ENCODE assay signal across 8 cellular contexts in the genomic region with DNA sequence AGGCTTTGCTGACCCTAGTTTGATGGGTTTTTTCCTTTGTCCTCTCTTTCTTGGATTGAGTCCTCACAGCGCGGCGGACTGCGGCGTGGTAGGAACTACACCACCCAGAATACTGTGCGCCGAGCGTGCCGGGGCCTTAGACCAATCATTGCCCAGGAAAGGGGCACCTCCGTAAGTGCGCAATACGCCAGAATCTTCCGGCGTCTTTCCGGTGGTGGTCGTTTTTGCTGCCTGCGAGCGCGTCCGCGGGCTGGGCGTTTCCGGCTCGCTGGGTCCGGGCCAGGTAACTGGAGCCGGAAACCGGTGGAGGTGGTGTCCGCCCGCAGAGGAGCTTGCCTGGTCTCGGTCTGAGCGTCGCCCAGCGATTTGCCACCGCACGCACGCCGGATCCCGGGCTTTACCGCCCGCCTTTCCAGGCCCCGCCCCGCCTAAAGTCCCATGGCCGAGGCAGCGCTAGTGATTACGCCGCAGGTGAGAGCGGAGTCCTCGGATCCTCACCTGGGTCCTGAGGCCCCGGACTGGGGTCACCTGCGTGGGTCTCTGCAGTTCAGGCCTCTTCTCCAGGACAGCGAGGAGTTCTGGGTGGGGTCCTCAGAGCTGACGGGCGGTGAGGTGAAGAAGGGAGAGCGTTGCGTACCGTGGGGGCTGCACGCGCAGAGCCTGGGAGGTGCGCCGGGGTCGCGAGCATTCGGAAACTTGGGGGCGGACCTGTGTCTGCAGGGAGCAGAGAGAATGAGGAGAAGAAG. TPM values are rescaled to one million over a fixed set of nuclear protein-coding genes. Genes with fewer than 3 reads are reported as not detected.
DNase-seq lines count a peak whose midpoint lies in the region; ATAC-seq, FAIRE-seq and TF ChIP-seq lines count a peak whose summit lies in the region.

A gene (plus strand): TSS at position 221 of the 746 bp plus-strand sequence. CDS start 218 bp downstream, at position 439.

- H3K27ac ChIP-seq in pancreas (peak within 1 kb of the TSS; percentile 53 to 68 (median 57)), thyroid gland (peak within 1 kb of the TSS; percentile 12 to 79 (median 77))

- H3K9me3 Mint-ChIP-seq in activated naive CD8-positive, alpha-beta T cell treated with anti-CD3 and anti-CD28 coated beads, Interleukin-2, amount 10 ng/mL, durations not matched to agents 7 days and 5 days = peaks cover 19% of the 10 kb centered on the region

- no peaks in the 10 kb centered on the region for H3K9me3 ChIP-seq in pancreas
- no peaks in the 10 kb centered on the region for H3K9me3 ChIP-seq in thyroid gland

- H3K4me1 ChIP-seq in pancreas (no peaks in the 10 kb centered on the region), thyroid gland (peaks cover 9 to 13% of the 10 kb centered on the region in 2 donors)

- H3K36me3 ChIP-seq in pancreas (peaks cover 0 to 6% (median 0%) of the 10 kb centered on the region in 3 donors), thyroid gland (peaks cover 3 to 12% of the 10 kb centered on the region in 2 donors)

- H3K27me3 Mint-ChIP-seq in activated naive CD8-positive, alpha-beta T cell treated with anti-CD3 and anti-CD28 coated beads, Interleukin-2, amount 10 ng/mL, durations not matched to agents 7 days and 5 days = no peaks in the 10 kb centered on the region

- TF ChIP-seq CTCF in NB4 (IDR thresholded peaks at IDR 0.05; ENCODE audit: low read depth, low read length) = no peak
- no peak for TF ChIP-seq CTCF in pancreas (IDR thresholded peaks at IDR 0.05)
- TF ChIP-seq CTCF in thyroid gland (IDR thresholded peaks at IDR 0.05) = peak in 1 of 6 experiments; percentile 17

- H3K36me3 Mint-ChIP-seq in activated naive CD8-positive, alpha-beta T cell treated with anti-CD3 and anti-CD28 coated beads, Interleukin-2, amount 10 ng/mL, durations not matched to agents 7 days and 5 days = peaks cover 30% of the 10 kb centered on the region

- FAIRE-seq in pancreas (lab: Jason Lieb, UNC) = no peak

- peak within 1 kb of the TSS; percentile 79 for H3K4me3 ChIP-seq in NB4 (ENCODE audit: low read depth, low read length)
- H3K4me3 ChIP-seq in pancreas = peak within 1 kb of the TSS; percentile 60 to 84 (median 72)
- peak within 1 kb of the TSS; percentile 47 to 88 (median 60) for H3K4me3 ChIP-seq in thyroid gland (replicated peaks in 1 of 3)

- H3K4me1 Mint-ChIP-seq in activated naive CD8-positive, alpha-beta T cell treated with anti-CD3 and anti-CD28 coated beads, Interleukin-2, amount 10 ng/mL, durations not matched to agents 7 days and 5 days = peaks cover 11% of the 10 kb centered on the region

- WGBS in pancreas, 2 donors = 2% methylated on average over 64 of the region's 64 CpGs
- 2 to 3% methylated on average over 29 to 34 of the region's 64 CpGs for WGBS in thyroid gland, 2 donors

- no peaks in the 10 kb centered on the region for H3K27me3 ChIP-seq in pancreas
- no peaks in the 10 kb centered on the region for H3K27me3 ChIP-seq in thyroid gland

- DNase-seq in GDM1 (lab: John Stamatoyannopoulos, UW) (peak; percentile 75), HCEC 1CT (peak; percentile 41), NB4 (ENCODE audit: low read depth) (peak; percentile 88), SKM-1 treated with dmso at 0.1 percent for 144 hours (lab: John Stamatoyannopoulos, UW; ENCODE audit: unreplicated experiment) (peak; percentile 53), cardiac septum (ENCODE audit: low spot score) (peak; percentile 93), pancreas (peak; percentile 86 to 92 (median 88)), thyroid gland (peak; percentile 94 to 95)
- peak; percentile 88 for DNase-seq in activated naive CD8-positive, alpha-beta T cell treated with anti-CD3 and anti-CD28 coated beads, Interleukin-2, amount 10 ng/mL, durations not matched to agents 7 days and 5 days

- H3K4me3 Mint-ChIP-seq in activated naive CD8-positive, alpha-beta T cell treated with anti-CD3 and anti-CD28 coated beads, Interleukin-2, amount 10 ng/mL, durations not matched to agents 7 days and 5 days = peak within 1 kb of the TSS; percentile 87

- peak within 1 kb of the TSS; percentile 91 for H3K27ac Mint-ChIP-seq in activated naive CD8-positive, alpha-beta T cell treated with anti-CD3 and anti-CD28 coated beads, Interleukin-2, amount 10 ng/mL, durations not matched to agents 7 days and 5 days

- POLR2A ChIA-PET in activated naive CD8-positive, alpha-beta T cell treated with anti-CD3 and anti-CD28 coated beads, Interleukin-2, amount 10 ng/mL, durations not matched to agents 7 days and 5 days (lab: Charles Lee) = interaction anchor here (1.0 kb wide), 1 partner anchor 200 kb away, joined by 3 read pairs; a partner anchor contains a TSS

- intact Hi-C loops in cardiac septum (cut with DNase I) = loop anchor here (2.0 kb wide), 1 partner anchor 31 kb away; a partner anchor contains a TSS
- intact Hi-C loops in pancreas (cut with DNase I) = no loop called here
- intact Hi-C loops in thyroid gland (cut with DNase I) = no loop called here

- TF ChIP-seq POLR2A in NB4 (IDR thresholded peaks at IDR 0.05; ENCODE audit: extremely low read depth, insufficient read length) (peak; percentile 29), thyroid gland (IDR thresholded peaks at IDR 0.05) (peak in 1 of 2 donors; percentile 53)

- peak; percentile 99 for ATAC-seq in activated naive CD8-positive, alpha-beta T cell treated with anti-CD3 and anti-CD28 coated beads, Interleukin-2, amount 10 ng/mL, durations not matched to agents 7 days and 5 days (ENCODE audit: low read depth)
- peak; percentile 99 to 100 (median 100) for ATAC-seq in pancreas

RNA-seq across cellular contexts. Expression of the gene that starts here (rescaled TPM):
- total RNA-seq in activated naive CD8-positive, alpha-beta T cell treated with anti-CD3 and anti-CD28 coated beads, Interleukin-2, amount 10 ng/mL, durations not matched to agents 7 days and 5 days = 10 to 100 TPM; 13.6 to 13.8 TPM
- total RNA-seq in cardiac septum (3.6 TPM), pancreas (1 to 10 TPM; 1.2 to 3.5 (median 1.9) TPM), thyroid gland (10 to 100 TPM in 1 of 4 donors, 1 to 10 TPM in 3; 7.7 to 12.7 (median 9.2) TPM)
- polyA plus RNA-seq in pancreas = 1 to 10 TPM; 1.5 to 2.9 TPM

Comparison
In these comparisons a context has a peak if more than half of its experiments do, and no peak if none do; other contexts are left out.
1. Peak in every context shown above with its lines: DNase-seq, ATAC-seq, H3K4me3 ChIP-seq and H3K27ac ChIP-seq.
2. DNase-seq: peak in every context shown above with its lines; median percentile 94 in thyroid gland; 93 in cardiac septum; 88 in NB4; 88 in activated naive CD8-positive, alpha-beta T cell treated with anti-CD3 and anti-CD28 coated beads, Interleukin-2, amount 10 ng/mL, durations not matched to agents 7 days and 5 days; 88 in pancreas; 75 in GDM1; 53 in SKM-1 treated with dmso at 0.1 percent for 144 hours; 41 in HCEC 1CT.